In the genomic region with DNA sequence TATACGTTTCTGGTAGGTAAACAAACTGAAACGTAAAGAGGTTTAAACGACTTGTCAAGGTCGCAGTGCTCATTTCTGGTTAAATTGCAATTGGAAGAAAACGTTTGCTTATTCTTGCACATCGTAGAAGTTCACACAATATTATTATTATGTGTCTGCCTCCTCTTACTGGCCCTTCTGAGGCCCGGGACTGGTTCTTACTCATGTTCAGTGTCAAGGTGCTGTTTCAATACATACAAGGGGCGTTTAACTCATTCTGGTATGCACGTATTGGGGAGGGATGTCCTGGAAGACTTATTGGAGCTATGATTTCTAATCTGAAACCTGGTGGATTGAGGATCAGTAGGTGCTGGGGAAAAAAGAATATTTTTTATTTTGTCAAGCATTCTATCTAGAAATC, we compare ENCODE assay signal across 8 cellular contexts. TPM values are rescaled to one million over a fixed set of nuclear protein-coding genes. Genes with fewer than 3 reads are reported as not detected.
DNase-seq lines count a peak whose midpoint lies in the region; ATAC-seq lines count a peak whose summit lies in the region.

No MANE protein-coding gene starts in this region.

- peak overlapping the region; percentile 96 for H3K4me3 Mint-ChIP-seq in activated CD4-positive, alpha-beta memory T cell treated with anti-CD3 and anti-CD28 coated beads, Interleukin-2, amount 10 ng/mL, durations not matched to agents 7 days and 5 days
- H3K4me3 Mint-ChIP-seq in stimulated activated naive CD8-positive, alpha-beta T cell treated with anti-CD3 and anti-CD28 coated beads, Interleukin-15, amount 100 ng/mL, for 72 hours: peak overlapping the region; percentile 96 to 99

- H3K4me1 Mint-ChIP-seq in activated CD4-positive, alpha-beta memory T cell treated with anti-CD3 and anti-CD28 coated beads, Interleukin-2, amount 10 ng/mL, durations not matched to agents 7 days and 5 days: peaks cover 34% of the 10 kb centered on the region
- H3K4me1 Mint-ChIP-seq in stimulated activated naive CD8-positive, alpha-beta T cell treated with anti-CD3 and anti-CD28 coated beads, Interleukin-15, amount 100 ng/mL, for 72 hours: peaks cover 40% of the 10 kb centered on the region

- peak overlapping the region; percentile 91 for H3K9ac ChIP-seq in ES-I3 (ENCODE audit: low read depth, low read length)

- DNase-seq in activated CD4-positive, alpha-beta memory T cell treated with anti-CD3 and anti-CD28 coated beads, Interleukin-2, amount 10 ng/mL, durations not matched to agents 7 days and 5 days: no peak
- no peak for DNase-seq in stimulated activated naive CD8-positive, alpha-beta T cell treated with anti-CD3 and anti-CD28 coated beads, Interleukin-15, amount 100 ng/mL, for 72 hours
- DNase-seq in NCI-H1092 (lab: John Stamatoyannopoulos, UW) (no peak), COLO668 (lab: John Stamatoyannopoulos, UW; ENCODE audit: unreplicated experiment) (no peak)
- no peak for DNase-seq in stimulated activated CD4-positive, alpha-beta T cell treated with anti-CD3 and anti-CD28 coated beads, Interleukin-12 subunit alpha, Interleukin-12 subunit beta, amount 100 ng/mL, for 4 hours

- peaks cover 46% of the 10 kb centered on the region for H3K36me3 Mint-ChIP-seq in activated CD4-positive, alpha-beta memory T cell treated with anti-CD3 and anti-CD28 coated beads, Interleukin-2, amount 10 ng/mL, durations not matched to agents 7 days and 5 days (ENCODE audit: low read depth)

- peaks cover 16% of the 10 kb centered on the region for H3K27me3 Mint-ChIP-seq in activated CD4-positive, alpha-beta memory T cell treated with anti-CD3 and anti-CD28 coated beads, Interleukin-2, amount 10 ng/mL, durations not matched to agents 7 days and 5 days
- peaks cover 25% of the 10 kb centered on the region for H3K27me3 Mint-ChIP-seq in stimulated activated naive CD8-positive, alpha-beta T cell treated with anti-CD3 and anti-CD28 coated beads, Interleukin-15, amount 100 ng/mL, for 72 hours

- peak; percentile 16 for ATAC-seq in HG02759 (IDR thresholded peaks at IDR 0.05; ENCODE audit: unreplicated experiment)
- peak; percentile 33 for ATAC-seq in stimulated activated naive CD8-positive, alpha-beta T cell treated with anti-CD3 and anti-CD28 coated beads, Interleukin-15, amount 100 ng/mL, for 72 hours

- H3K4me3 ChIP-seq in iPS-11a (ENCODE audit: low read depth, low read length): peak overlapping the region; percentile 74

- H3K27ac Mint-ChIP-seq in activated CD4-positive, alpha-beta memory T cell treated with anti-CD3 and anti-CD28 coated beads, Interleukin-2, amount 10 ng/mL, durations not matched to agents 7 days and 5 days: peak overlapping the region; percentile 95
- H3K27ac Mint-ChIP-seq in stimulated activated naive CD8-positive, alpha-beta T cell treated with anti-CD3 and anti-CD28 coated beads, Interleukin-15, amount 100 ng/mL, for 72 hours: peak overlapping the region; percentile 85 to 100

- POLR2A ChIA-PET in activated CD4-positive, alpha-beta memory T cell treated with anti-CD3 and anti-CD28 coated beads, Interleukin-2, amount 10 ng/mL, durations not matched to agents 7 days and 5 days (lab: Charles Lee): interaction anchor here (0.6 to 6.4 kb wide), 11 partner anchors 10 to 596 kb away, joined by 3 to 96 read pairs (median 5); a partner anchor contains a TSS

- H3K9me3 ChIP-seq in ES-I3 (ENCODE audit: control insufficient read depth, insufficient read depth, low read length): no peaks in the 10 kb centered on the region

- H3K4me1 ChIP-seq in ES-I3 (ENCODE audit: insufficient read depth, low read length): no peaks in the 10 kb centered on the region

- CTCF ChIA-PET in activated CD4-positive, alpha-beta memory T cell treated with anti-CD3 and anti-CD28 coated beads, Interleukin-2, amount 10 ng/mL, durations not matched to agents 7 days and 5 days (lab: Charles Lee): interaction anchor here (1.1 to 3.2 kb wide), 8 partner anchors 8 to 140 kb away, joined by 3 to 12 read pairs (median 5); a partner anchor contains a TSS

- H3K9me3 Mint-ChIP-seq in activated CD4-positive, alpha-beta memory T cell treated with anti-CD3 and anti-CD28 coated beads, Interleukin-2, amount 10 ng/mL, durations not matched to agents 7 days and 5 days: peaks cover 11% of the 10 kb centered on the region
- peaks cover 18 to 20% of the 10 kb centered on the region in 2 donors for H3K9me3 Mint-ChIP-seq in stimulated activated naive CD8-positive, alpha-beta T cell treated with anti-CD3 and anti-CD28 coated beads, Interleukin-15, amount 100 ng/mL, for 72 hours

- peaks cover 3% of the 10 kb centered on the region; the same call in 1 of the 2 replicates for H3K36me3 ChIP-seq in ES-I3 (ENCODE audit: insufficient read depth, low read length)

RNA-seq across cellular contexts. Expression of a gene that starts 0.9 kb away (rescaled TPM):
- 10 to 100 TPM; 37.8 to 39.7 TPM for total RNA-seq in activated CD4-positive, alpha-beta memory T cell treated with anti-CD3 and anti-CD28 coated beads, Interleukin-2, amount 10 ng/mL, durations not matched to agents 7 days and 5 days

RNA-seq across cellular contexts. Expression of a gene that starts 26.2 kb away (rescaled TPM):
- total RNA-seq in activated CD4-positive, alpha-beta memory T cell treated with anti-CD3 and anti-CD28 coated beads, Interleukin-2, amount 10 ng/mL, durations not matched to agents 7 days and 5 days: 1 to 10 TPM; 4.0 to 4.7 TPM

RNA-seq across cellular contexts. Expression of a gene that starts 26.4 kb away (rescaled TPM):
- 100 to 1,000 TPM; 122 to 127 TPM for total RNA-seq in activated CD4-positive, alpha-beta memory T cell treated with anti-CD3 and anti-CD28 coated beads, Interleukin-2, amount 10 ng/mL, durations not matched to agents 7 days and 5 days
